In the genomic region with DNA sequence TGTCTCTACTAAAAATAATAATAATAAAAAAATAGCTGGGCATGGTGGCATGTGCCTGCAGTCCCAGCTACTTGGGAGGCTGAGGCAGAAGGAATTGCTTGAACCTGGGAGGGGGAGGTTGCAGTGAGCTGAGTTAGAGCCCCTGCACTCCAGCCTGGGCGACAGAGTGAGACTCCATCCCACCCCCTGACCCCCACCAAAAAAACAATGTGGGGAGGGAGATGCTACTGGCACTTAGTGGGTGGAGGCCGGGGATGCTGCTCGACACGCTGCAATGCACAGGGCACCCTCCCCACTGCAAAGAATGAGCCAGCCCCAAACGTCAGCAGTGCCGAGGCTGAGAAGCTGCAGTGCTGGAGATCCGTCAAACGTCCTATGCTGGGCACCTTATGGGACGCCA, we compare ENCODE assay signal across 8 cellular contexts.
"Had no signal": no experiment of that assay in that cellular context is flagged by ENCODE, and none has a peak within 500 bp of the region (broad histone marks: within the 10 kb centered on the region; RNA-seq: fewer than 3 reads in every experiment).

No MANE protein-coding gene starts in this region.

- FAIRE-seq: H54, HepG2 had no signal

- H3K9ac ChIP-seq: KMS-11 had no signal

- H3K4me3 Mint-ChIP-seq: H9 had no signal

- ATAC-seq: HepG2 had no signal

- H3K27ac ChIP-seq: HL-60, KMS-11 had no signal

- DNase-seq: GOT3, HCEC 1CT, KBM-7 had no signal

- H3K4me2 ChIP-seq: KMS-11 had no signal
